Comparison of ENCODE assay signal across 7 cellular contexts in the genomic region with DNA sequence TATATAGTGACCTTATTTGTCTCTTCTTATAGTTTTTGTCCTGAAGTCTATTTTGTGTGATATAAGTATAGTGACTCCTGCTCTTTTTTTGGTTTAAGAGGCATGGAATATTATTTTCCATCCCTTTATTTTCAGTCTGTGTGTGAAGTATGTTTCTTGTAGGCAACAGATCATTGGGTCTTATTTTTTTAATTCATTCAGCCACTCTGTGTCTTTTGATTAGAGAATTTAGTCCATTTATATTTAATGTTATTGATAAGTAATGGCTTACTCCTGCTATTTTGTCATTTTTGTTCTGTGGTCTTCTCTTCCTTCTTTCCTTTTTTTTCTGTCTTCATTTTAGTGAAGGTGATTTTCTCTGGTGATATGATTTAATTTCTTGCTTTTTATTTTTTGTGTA.
"Had no signal": no experiment of that assay in that cellular context is flagged by ENCODE, and none has a peak within 500 bp of the region (broad histone marks: within the 10 kb centered on the region; RNA-seq: fewer than 3 reads in every experiment).

No MANE protein-coding gene starts in this region.

- FAIRE-seq: G401.6, GM12891, GM12892, GM18507, GM19239 had no signal

- DNase-seq: GDM1, GF-D8 had no signal
